14 cellular contexts compared by ENCODE assay signal in the genomic region with DNA sequence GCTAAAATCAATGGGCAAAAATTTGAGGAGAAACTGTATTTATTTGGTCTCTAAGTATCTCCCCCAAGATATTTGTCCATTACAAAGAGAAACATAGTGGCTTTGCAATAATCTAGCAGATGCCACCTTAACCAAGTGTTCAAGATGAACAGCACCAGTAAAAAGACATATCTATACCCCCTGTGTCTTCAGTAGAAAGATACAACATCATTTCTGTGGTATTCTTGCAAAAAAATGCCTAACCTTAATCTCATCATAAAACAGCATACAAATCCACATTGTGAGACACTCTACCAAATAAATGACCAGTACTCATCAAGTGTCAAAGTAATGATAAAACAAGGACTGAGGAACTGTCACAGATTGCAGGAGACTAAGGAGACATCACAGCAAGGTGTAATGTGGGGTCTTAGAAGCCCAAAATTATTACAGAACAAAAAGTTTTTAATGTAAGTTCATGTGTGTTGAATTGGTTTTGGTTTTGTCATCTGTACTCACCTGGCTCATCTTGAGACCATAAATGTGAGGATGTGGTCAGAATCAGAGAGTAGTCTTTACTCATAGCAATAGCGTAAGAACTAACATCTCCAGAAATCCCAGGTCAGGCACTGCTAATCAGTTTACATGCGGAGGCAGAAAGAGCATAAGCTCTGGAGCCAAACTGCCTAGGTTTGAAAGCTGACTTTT.
DNase-seq lines count a peak whose midpoint lies in the region; ATAC-seq and TF ChIP-seq lines count a peak whose summit lies in the region.
"Had no signal": no experiment of that assay in that cellular context is flagged by ENCODE, and none has a peak within 500 bp of the region (broad histone marks: within the 10 kb centered on the region; RNA-seq: fewer than 3 reads in every experiment).

No MANE protein-coding gene starts in this region.

- H3K4me1 ChIP-seq in CD4-positive, alpha-beta memory T cell (ENCODE audit: insufficient read depth, low read length): peaks cover 8% of the 10 kb centered on the region
- H3K4me1 ChIP-seq: sigmoid colon had no signal

- in situ Hi-C loops in GM13976 (cut with MboI; ENCODE audit: low sequenced_read_pairs, unreplicated experiment): no loop called here

- no peak overlapping the region for H3K4me3 ChIP-seq in CD4-positive, alpha-beta memory T cell (ENCODE audit: low read length in 2 of 2)
- H3K4me3 ChIP-seq: sigmoid colon had no signal

- H3K27ac ChIP-seq in CD4-positive, alpha-beta memory T cell (ENCODE audit: low read depth, low read length): no peak overlapping the region
- H3K27ac ChIP-seq: sigmoid colon had no signal

- no peak overlapping the region for H3K4me3 Mint-ChIP-seq in CD4-positive, alpha-beta memory T cell
- H3K4me3 Mint-ChIP-seq in activated CD4-positive, alpha-beta memory T cell treated with anti-CD3 and anti-CD28 coated beads, Interleukin-2, amount 10 ng/mL, durations not matched to agents 7 days and 5 days: no peak overlapping the region

- no peaks in the 10 kb centered on the region for H3K9me3 Mint-ChIP-seq in CD4-positive, alpha-beta memory T cell
- H3K9me3 Mint-ChIP-seq in activated CD4-positive, alpha-beta memory T cell treated with anti-CD3 and anti-CD28 coated beads, Interleukin-2, amount 10 ng/mL, durations not matched to agents 7 days and 5 days: no peaks in the 10 kb centered on the region

- no peaks in the 10 kb centered on the region for H3K9me3 ChIP-seq in CD4-positive, alpha-beta memory T cell (ENCODE audit: control insufficient read depth in 1 of 2, low read length in 2 of 2)
- H3K9me3 ChIP-seq: sigmoid colon had no signal

- intact Hi-C loops in CD4-positive, alpha-beta memory T cell (cut with micrococcal nuclease): no loop called here

- peaks cover 18 to 36% of the 10 kb centered on the region in 2 donors for H3K36me3 Mint-ChIP-seq in CD4-positive, alpha-beta memory T cell
- H3K36me3 Mint-ChIP-seq in activated CD4-positive, alpha-beta memory T cell treated with anti-CD3 and anti-CD28 coated beads, Interleukin-2, amount 10 ng/mL, durations not matched to agents 7 days and 5 days (ENCODE audit: low read depth): peaks cover 27% of the 10 kb centered on the region

- peak overlapping the region in 4 of 7 donors; percentile 1 to 24 (median 12) for H3K27ac Mint-ChIP-seq in CD4-positive, alpha-beta memory T cell
- H3K27ac Mint-ChIP-seq in activated CD4-positive, alpha-beta memory T cell treated with anti-CD3 and anti-CD28 coated beads, Interleukin-2, amount 10 ng/mL, durations not matched to agents 7 days and 5 days: peak overlapping the region; percentile 50

- TF ChIP-seq CTCF in GM13976 (IDR thresholded peaks at IDR 0.05; ENCODE audit: borderline replicate concordance, control extremely low read depth, extremely low read depth, insufficient read depth, missing control alignments): no peak

- no peaks in the 10 kb centered on the region for H3K27me3 Mint-ChIP-seq in CD4-positive, alpha-beta memory T cell
- no peaks in the 10 kb centered on the region for H3K27me3 Mint-ChIP-seq in activated CD4-positive, alpha-beta memory T cell treated with anti-CD3 and anti-CD28 coated beads, Interleukin-2, amount 10 ng/mL, durations not matched to agents 7 days and 5 days

- ATAC-seq in HG02852 (IDR thresholded peaks at IDR 0.05; ENCODE audit: unreplicated experiment) (peak; percentile 80), GM21737 (IDR thresholded peaks at IDR 0.05; ENCODE audit: unreplicated experiment) (no peak)

- peaks cover 17 to 26% (median 22%) of the 10 kb centered on the region in 4 donors for H3K4me1 Mint-ChIP-seq in CD4-positive, alpha-beta memory T cell
- peaks cover 28% of the 10 kb centered on the region for H3K4me1 Mint-ChIP-seq in activated CD4-positive, alpha-beta memory T cell treated with anti-CD3 and anti-CD28 coated beads, Interleukin-2, amount 10 ng/mL, durations not matched to agents 7 days and 5 days

- POLR2A ChIA-PET in CD4-positive, alpha-beta memory T cell (lab: Charles Lee; ENCODE audit: partially characterized antibody): no interaction called here
- POLR2A ChIA-PET in activated CD4-positive, alpha-beta memory T cell treated with anti-CD3 and anti-CD28 coated beads, Interleukin-2, amount 10 ng/mL, durations not matched to agents 7 days and 5 days (lab: Charles Lee): interaction anchor here (1.0 kb wide), 1 partner anchor 64 kb away, joined by 3 read pairs; no protein-coding TSS in a partner anchor

- H3K27me3 ChIP-seq in CD4-positive, alpha-beta memory T cell (ENCODE audit: insufficient read depth, low read length): no peaks in the 10 kb centered on the region
- H3K27me3 ChIP-seq: sigmoid colon had no signal

- H3K36me3 ChIP-seq in CD4-positive, alpha-beta memory T cell (ENCODE audit: insufficient read depth, low read length): peaks cover 10% of the 10 kb centered on the region

- CTCF ChIA-PET in CD4-positive, alpha-beta memory T cell (lab: Charles Lee; ENCODE audit: partially characterized antibody): no interaction called here
- CTCF ChIA-PET in activated CD4-positive, alpha-beta memory T cell treated with anti-CD3 and anti-CD28 coated beads, Interleukin-2, amount 10 ng/mL, durations not matched to agents 7 days and 5 days (lab: Charles Lee): no interaction called here

- DNase-seq in CD4-positive, alpha-beta memory T cell: peak in 1 of 5 donors; percentile 4
- DNase-seq in GM13976 (ENCODE audit: low spot score): peak; percentile 57
- DNase-seq in activated CD4-positive, alpha-beta memory T cell treated with anti-CD3 and anti-CD28 coated beads, Interleukin-2, amount 10 ng/mL, durations not matched to agents 7 days and 5 days: no peak
- no peak for DNase-seq in NCI-H748 (lab: John Stamatoyannopoulos, UW; ENCODE audit: unreplicated experiment)
- DNase-seq in SKM-1 treated with dmso at 0.1 percent for 144 hours (lab: John Stamatoyannopoulos, UW; ENCODE audit: unreplicated experiment): no peak
- no peak for DNase-seq in pons (ENCODE audit: low spot score)
- DNase-seq: DMS 273 treated with DMSO at 0.1 percent for 48 hours; NCI-H1436; NCI-H345; nucleus accumbens; sigmoid colon; stimulated activated CD4-positive, alpha-beta T cell treated with anti-CD3 and anti-CD28 coated beads, Interleukin-2, amount 100 ng/mL, for 48 hours had no signal
